8 cellular contexts compared by ENCODE assay signal in genomic region chrY:7085606-7086005, GRCh38.
A peak's percentile ranks its signal among the peaks of the same experiment; 100 is the strongest.
DNase-seq lines count a peak whose midpoint lies in the region; ATAC-seq, FAIRE-seq and TF ChIP-seq lines count a peak whose summit lies in the region.

No MANE protein-coding gene starts in this region.

- H3K9me3 ChIP-seq in vagina = no peaks in the 10 kb centered on the region

- no peaks in the 10 kb centered on the region for H3K36me3 ChIP-seq in vagina

- peak; percentile 91 for ATAC-seq in HG02938 (IDR thresholded peaks at IDR 0.05; ENCODE audit: unreplicated experiment)
- no peak for ATAC-seq in GM21529 (IDR thresholded peaks at IDR 0.05; ENCODE audit: unreplicated experiment)

- H3K4me3 ChIP-seq in fibroblast of pulmonary artery (replicated peaks; ENCODE audit: low read depth, low read length) (no peak overlapping the region), vagina (no peak overlapping the region)

- intact Hi-C loops in vagina (cut with DNase I) = no loop called here

- TF ChIP-seq CTCF in D721Med (IDR thresholded peaks at IDR 0.05; ENCODE audit: insufficient read depth, missing control alignments) = peak; percentile 58
- TF ChIP-seq CTCF in fibroblast of pulmonary artery (IDR thresholded peaks at IDR 0.05; ENCODE audit: low read length, missing control alignments) = peak; percentile 46
- no peak for TF ChIP-seq CTCF in vagina (IDR thresholded peaks at IDR 0.05)

- no peak for TF ChIP-seq POLR2A in vagina (IDR thresholded peaks at IDR 0.05)

- H3K4me1 ChIP-seq in vagina = no peaks in the 10 kb centered on the region

- no peak for FAIRE-seq in D721Med (lab: Jason Lieb, UNC)

- no peak for DNase-seq in D721Med (ENCODE audit: insufficient read length, low spot score)
- peak; percentile 33 for DNase-seq in T1000 (lab: John Stamatoyannopoulos, UW)
- DNase-seq in fibroblast of pulmonary artery (ENCODE audit: low read depth) = peak; percentile 45
- DNase-seq in stimulated activated CD4-positive, alpha-beta T cell treated with anti-CD3 and anti-CD28 coated beads, Interleukin-4, amount 100 ng/mL, for 48 hours (ENCODE audit: low read depth in 2 of 2) = peak; percentile 62 to 70
- no peak for DNase-seq in vagina (ENCODE audit: extremely low spot score in 2 of 2)
- no peak for DNase-seq in NCI-H1417 treated with DMSO at 0.1 percent for 48 hours (lab: John Stamatoyannopoulos, UW)

- no peak overlapping the region for H3K27ac ChIP-seq in vagina

- H3K27me3 ChIP-seq in vagina = no peaks in the 10 kb centered on the region

Comparison
In these comparisons a context has a peak if more than half of its experiments do, and no peak if none do; other contexts are left out.
1. DNase-seq: peak in T1000 (single experiment), fibroblast of pulmonary artery (single experiment) and stimulated activated CD4-positive, alpha-beta T cell treated with anti-CD3 and anti-CD28 coated beads, Interleukin-4, amount 100 ng/mL, for 48 hours (2 of 2); none in D721Med (single experiment), vagina (0 of 2) and NCI-H1417 treated with DMSO at 0.1 percent for 48 hours (single experiment).
2. CTCF ChIP-seq: peak in D721Med (single experiment) and fibroblast of pulmonary artery (single experiment); none in vagina (0 of 3).